In the genomic region with DNA sequence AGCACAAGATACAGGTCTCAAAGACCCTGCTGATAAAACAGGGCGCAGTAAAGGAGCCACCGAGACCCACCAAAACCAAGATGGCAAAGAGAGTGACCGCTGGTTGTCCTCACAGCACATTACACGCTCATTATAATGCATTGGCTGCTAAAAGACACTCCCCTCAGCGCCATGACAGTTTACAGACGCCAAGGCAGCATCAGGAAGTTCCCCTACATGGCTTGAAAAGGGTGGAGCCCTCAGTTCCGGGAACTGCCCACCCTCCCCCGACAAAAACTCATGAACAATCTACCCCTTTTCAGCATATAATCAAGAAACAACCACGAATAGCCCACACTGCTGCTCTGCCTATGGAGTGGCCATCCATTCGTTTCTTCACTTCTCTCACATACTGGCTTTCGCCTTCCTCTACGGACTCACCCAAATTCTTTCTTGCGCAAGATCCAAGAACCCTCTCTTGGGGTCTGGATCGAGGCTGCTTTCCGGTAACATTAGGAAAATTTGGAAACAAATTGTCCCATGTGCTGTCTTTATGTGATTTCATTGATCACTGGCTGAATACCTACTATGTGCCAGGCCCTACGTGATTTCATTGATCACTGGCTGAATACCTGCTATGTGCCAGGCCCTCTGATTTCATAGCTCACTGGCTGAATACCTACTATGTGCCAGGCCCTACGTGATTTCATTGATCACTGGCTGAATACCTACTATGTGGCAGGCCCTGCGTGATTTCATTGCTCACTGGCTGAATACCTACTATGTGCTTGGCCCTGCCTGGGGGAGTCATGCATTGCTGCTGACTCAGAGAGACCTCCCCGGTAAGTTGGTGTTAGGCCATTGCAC, we compare ENCODE assay signal across 16 cellular contexts.
DNase-seq lines count a peak whose midpoint lies in the region; ATAC-seq, FAIRE-seq and TF ChIP-seq lines count a peak whose summit lies in the region.
"Had no signal": no experiment of that assay in that cellular context is flagged by ENCODE, and none has a peak within 500 bp of the region (broad histone marks: within the 10 kb centered on the region; RNA-seq: fewer than 3 reads in every experiment).

No MANE protein-coding gene starts in this region.

- no peak overlapping the region for H4K5ac ChIP-seq in H1 (ENCODE audit: insufficient read length, low read depth, low read length)

- H3K9me3 ChIP-seq in H1 (ENCODE audit: insufficient read depth in 2 of 2, low read depth in 1 of 2, low read length in 1 of 2), result no peaks in the 10 kb centered on the region
- H3K9me3 ChIP-seq: Caco-2 had no signal

- no peak for FAIRE-seq in H1 (lab: Jason Lieb, UNC)
- FAIRE-seq: GM19239 had no signal

- 74% methylated on average over 18 of the region's 19 CpGs; no CpG with 5 or more reads in 1 of the 2 experiments for WGBS in H1 (ENCODE audit: extremely low coverage in 1 of 2, insufficient coverage in 1 of 2, insufficient read length in 1 of 2, insufficient replicate concordance in 2 of 2, low coverage in 1 of 2, low lambda C conversion rate in 2 of 2, missing lambda C conversion rate in 1 of 2), 2 experiments

- H3K56ac ChIP-seq in H1 (replicated peaks; ENCODE audit: insufficient read length, low read depth, low read length), result no peak overlapping the region

- no peak overlapping the region for H3K4me2 ChIP-seq in H1 (ENCODE audit: insufficient read depth in 1 of 2, low read depth in 2 of 2, low read length in 2 of 2)
- H3K4me2 ChIP-seq: BLaER1 had no signal

- peaks cover 0 to 6% (median 0%) of the 10 kb centered on the region in 4 experiments; a peak in 1 of 7 replicates for H3K4me1 ChIP-seq in H1 (replicated peaks in 1 of 4; ENCODE audit: control insufficient read depth in 3 of 4, insufficient read depth in 4 of 4, low read length in 3 of 4)
- H3K4me1 ChIP-seq: Caco-2 had no signal

- DNase-seq in DMS53 (lab: John Stamatoyannopoulos, UW) (peak; percentile 26), DMS53 treated with DMSO at 0.1 percent for 48 hours (lab: John Stamatoyannopoulos, UW; ENCODE audit: unreplicated experiment) (no peak), Daoy (ENCODE audit: low read depth) (peak; percentile 53), NCI-H2171 (lab: John Stamatoyannopoulos, UW) (peak; percentile 28), H1 (ENCODE audit: low read depth in 1 of 2, low spot score in 2 of 2) (no peak)
- no peak for DNase-seq in effector CD4-positive, alpha-beta T cell
- DNase-seq: 8988T; AML-193; Caco-2; CD8-positive, alpha-beta memory T cell; GF-D8; GM23248; H7 had no signal

- H2BK12ac ChIP-seq in H1 (ENCODE audit: low read depth, low read length), result no peak overlapping the region

- H3K4me3 ChIP-seq in H1 (ENCODE audit: extremely low read depth in 1 of 4, insufficient read depth in 2 of 4, low read depth in 3 of 4, low read length in 4 of 4), result no peak overlapping the region
- H3K4me3 ChIP-seq: BLaER1, GM23248 had no signal

- no peaks in the 10 kb centered on the region for H3K27me3 ChIP-seq in H1 (replicated peaks in 1 of 4; ENCODE audit: control insufficient read depth in 3 of 4, extremely low read depth in 1 of 4, insufficient read depth in 3 of 4, low read length in 3 of 4)
- H3K27me3 ChIP-seq: BLaER1 had no signal

- H2BK120ac ChIP-seq in H1 (replicated peaks; ENCODE audit: low read depth, low read length), result no peak overlapping the region

- no peaks in the 10 kb centered on the region for H4K20me1 ChIP-seq in H1 (replicated peaks in 1 of 2; ENCODE audit: control insufficient read depth in 1 of 2, insufficient read depth in 2 of 2, low read length in 2 of 2)
- H4K20me1 ChIP-seq: BLaER1 had no signal

- no peak overlapping the region for H3K9ac ChIP-seq in H1 (replicated peaks in 1 of 4; ENCODE audit: extremely low read depth in 1 of 4, low read depth in 3 of 4, low read length in 3 of 4)
- H3K9ac ChIP-seq: BLaER1, GM23248 had no signal

- no peak overlapping the region for H3K27ac ChIP-seq in H1 (ENCODE audit: low read depth, low read length)
- H3K27ac ChIP-seq: BLaER1, GM23248 had no signal

- H2AK5ac ChIP-seq in H1 (ENCODE audit: low read depth, low read length), result peak overlapping the region; percentile 24; the same call in 1 of the 2 replicates

- no peaks in the 10 kb centered on the region for H3K36me3 ChIP-seq in H1 (ENCODE audit: control insufficient read depth in 2 of 4, insufficient read depth in 4 of 4, low read length in 3 of 4)
- H3K36me3 ChIP-seq: BLaER1 had no signal

- no peak overlapping the region for H3K14ac ChIP-seq in H1 (ENCODE audit: insufficient read length)

- no peak overlapping the region for H2BK5ac ChIP-seq in H1 (ENCODE audit: low read depth, low read length)

- H3K23ac ChIP-seq in H1 (ENCODE audit: insufficient read length), result no peak overlapping the region

- no peak overlapping the region for H2AFZ ChIP-seq in H1 (ENCODE audit: low read length)
- H2AFZ ChIP-seq: GM23248 had no signal

- TF ChIP-seq EP300 in H1 (IDR thresholded peaks at IDR 0.05; ENCODE audit: borderline replicate concordance in 1 of 2, low read depth in 2 of 2, low read length in 2 of 2), result no peak

- H3K4ac ChIP-seq in H1 (replicated peaks; ENCODE audit: insufficient read length, low read depth, low read length), result no peak overlapping the region

- TF ChIP-seq RAD21 in H1 (IDR thresholded peaks at IDR 0.05 in 1 of 2, conservative IDR thresholded peaks at IDR 0.05 in 1 of 2; ENCODE audit: low read depth in 2 of 2, low read length in 2 of 2), result no peak

- H2BK15ac ChIP-seq in H1 (ENCODE audit: low read length), result no peak overlapping the region

- H2BK20ac ChIP-seq in H1 (ENCODE audit: low read length), result no peak overlapping the region

- no peak overlapping the region for H3K18ac ChIP-seq in H1 (ENCODE audit: extremely low read depth, low read length)

- no peaks in the 10 kb centered on the region for H3K23me2 ChIP-seq in H1 (ENCODE audit: low read depth, low read length)

- no peak for ATAC-seq in GM21529 (IDR thresholded peaks at IDR 0.05; ENCODE audit: unreplicated experiment)

- POLR2A ChIA-PET in H1 (lab: Charles Lee; ENCODE audit: partially characterized antibody), result no interaction called here

- H3K79me2 ChIP-seq in H1 (ENCODE audit: control insufficient read depth in 1 of 2, insufficient read depth in 2 of 2, low read length in 2 of 2), result no peaks in the 10 kb centered on the region

- no peak overlapping the region for H4K91ac ChIP-seq in H1 (replicated peaks; ENCODE audit: insufficient read length, low read length)

- no peak for TF ChIP-seq CTCF in H1 (IDR thresholded peaks at IDR 0.05; ENCODE audit: control extremely low read depth in 1 of 3, insufficient read depth in 1 of 3, low read depth in 1 of 3, low read length in 3 of 3)

- CTCF ChIA-PET in H1 (lab: Charles Lee; ENCODE audit: partially characterized antibody), result interaction anchor here (1.2 kb wide), 1 partner anchor 450 kb away, joined by 3 read pairs; no protein-coding TSS in a partner anchor

- no peak for TF ChIP-seq POLR2A in H1 (IDR thresholded peaks at IDR 0.05; ENCODE audit: control extremely low read depth in 1 of 2, low read depth in 2 of 2, low read length in 2 of 2)

- H3K79me1 ChIP-seq in H1 (ENCODE audit: low read depth, low read length), result no peaks in the 10 kb centered on the region

- no peak overlapping the region for H4K8ac ChIP-seq in H1 (ENCODE audit: extremely low read depth, insufficient read depth, low read length)

TF ChIP-seq in H1, 55 proteins besides CTCF, POLR2A, EP300 and RAD21:
- no peak for TF ChIP-seq SIN3A (conservative IDR thresholded peaks at IDR 0.05 in 1 of 2, IDR thresholded peaks at IDR 0.05 in 1 of 2; ENCODE audit: low read depth in 1 of 2, low read length in 2 of 2)
- TF ChIP-seq GABPA (IDR thresholded peaks at IDR 0.05; ENCODE audit: borderline replicate concordance, insufficient read depth, low read length), result no peak
- TF ChIP-seq CEBPB (IDR thresholded peaks at IDR 0.05; ENCODE audit: low read depth, low read length), result peak; percentile 67; the same call in 1 of the 2 replicates
TF ChIP-seq in H1: peak in this region for 1.

Comparison
In these comparisons a context has a peak if more than half of its experiments do, and no peak if none do; other contexts are left out.
1. DNase-seq: peak in DMS53 (single experiment), Daoy (single experiment) and NCI-H2171 (single experiment); none in DMS53 treated with DMSO at 0.1 percent for 48 hours (single experiment), H1 (0 of 2) and effector CD4-positive, alpha-beta T cell (single experiment).